In the genomic region with DNA sequence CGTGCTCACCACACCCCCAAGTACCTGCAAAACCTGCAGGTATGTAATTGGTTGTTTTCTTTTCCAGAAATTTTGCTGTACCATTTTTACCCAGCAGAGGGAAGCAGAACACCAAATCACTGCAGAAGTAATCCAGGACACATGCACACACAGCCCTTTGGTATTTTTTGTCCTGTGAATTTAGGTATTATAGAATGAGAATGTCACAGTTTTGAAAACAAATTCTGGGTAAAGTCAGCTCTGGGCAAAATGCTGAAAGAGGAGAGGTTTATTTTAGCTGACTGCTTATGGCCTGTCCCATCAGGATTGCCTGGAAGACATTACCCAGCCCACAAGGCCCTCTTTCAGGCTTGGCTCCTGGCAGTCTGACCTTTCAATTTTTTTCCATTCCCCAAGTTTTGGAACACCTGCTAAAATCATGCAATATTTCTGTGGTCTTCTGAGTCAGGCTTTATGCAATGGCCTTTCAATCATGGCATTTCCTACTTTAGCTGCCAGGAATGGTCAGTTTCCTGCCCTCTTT, we compare ENCODE assay signal across 8 cellular contexts. TPM values are rescaled to one million over a fixed set of nuclear protein-coding genes. Genes with fewer than 3 reads are reported as not detected.
DNase-seq lines count a peak whose midpoint lies in the region; ATAC-seq and TF ChIP-seq lines count a peak whose summit lies in the region.

No MANE protein-coding gene starts in this region.

- H3K9me3 Mint-ChIP-seq in immature natural killer cell: peaks cover 0 to 1% (median 0%) of the 10 kb centered on the region in 6 donors

- no peak overlapping the region for H3K27ac Mint-ChIP-seq in immature natural killer cell

- no peak overlapping the region for H3K4me3 ChIP-seq in HFF-Myc (replicated peaks; ENCODE audit: low read depth, low read length)
- H3K4me3 ChIP-seq in astrocyte of the cerebellum (ENCODE audit: low read depth, low read length): no peak overlapping the region
- no peak overlapping the region for H3K4me3 ChIP-seq in stomach

- DNase-seq in DMS153 treated with DMSO at 0.1 percent for 48 hours (lab: John Stamatoyannopoulos, UW; ENCODE audit: unreplicated experiment): peak; percentile 61
- DNase-seq in HFF-Myc (ENCODE audit: extremely low read depth, low read depth): peak; percentile 50
- DNase-seq in NCI-H526 (lab: John Stamatoyannopoulos, UW): peak; percentile 42 to 76
- no peak for DNase-seq in astrocyte of the cerebellum (ENCODE audit: low read depth)
- peak; percentile 50 to 63 (median 55) for DNase-seq in immature natural killer cell
- DNase-seq in stomach: no peak
- no peak for DNase-seq in HK-2 (ENCODE audit: unreplicated experiment)

- H3K4me3 Mint-ChIP-seq in immature natural killer cell: no peak overlapping the region

- H3K36me3 Mint-ChIP-seq in immature natural killer cell: no peaks in the 10 kb centered on the region

- no peak for ATAC-seq in HG02938 (IDR thresholded peaks at IDR 0.05; ENCODE audit: unreplicated experiment)

- 0 to 7% (median 0%) methylated on average over 1 of the region's 1 CpG for WGBS in stomach, 5 donors

- H3K4me1 ChIP-seq in stomach: peaks cover 4 to 44% (median 32%) of the 10 kb centered on the region in 4 donors

- no peak for TF ChIP-seq EP300 in stomach (IDR thresholded peaks at IDR 0.05)

- H3K27me3 ChIP-seq in stomach: no peaks in the 10 kb centered on the region

- H3K27me3 Mint-ChIP-seq in immature natural killer cell (ENCODE audit: low read depth in 3 of 3): peaks cover 0 to 3% (median 2%) of the 10 kb centered on the region in 3 donors

- H3K9me3 ChIP-seq in stomach: no peaks in the 10 kb centered on the region

- intact Hi-C loops in stomach (cut with DNase I; ENCODE audit: low total_unique reads): loop anchor here (5.0 to 10.0 kb wide), 2 partner anchors 178 to 251 kb away; no protein-coding TSS in a partner anchor

- H3K4me1 Mint-ChIP-seq in immature natural killer cell: peaks cover 0 to 10% of the 10 kb centered on the region in 2 donors

- TF ChIP-seq POLR2A in stomach (IDR thresholded peaks at IDR 0.05): no peak

- in situ Hi-C loops in astrocyte of the cerebellum (cut with HindIII; ENCODE audit: low sequenced_read_pairs): loop anchor here (25.0 kb wide), 1 partner anchor 246 kb away; the partner anchor contains the start of gene TMEM14A

- H3K36me3 ChIP-seq in stomach: no peaks in the 10 kb centered on the region

- peak overlapping the region in 4 of 5 donors; percentile 26 to 67 (median 38) for H3K27ac ChIP-seq in stomach

- TF ChIP-seq CTCF in HFF-Myc (IDR thresholded peaks at IDR 0.05; ENCODE audit: low read depth, low read length, missing control alignments) (peak; percentile 70), astrocyte of the cerebellum (IDR thresholded peaks at IDR 0.05; ENCODE audit: low read depth, low read length, missing control alignments) (peak; percentile 77), stomach (IDR thresholded peaks at IDR 0.05) (peak in 6 of 7 experiments; percentile 12 to 87 (median 77))

RNA-seq across cellular contexts. Expression of gene EFHC1, which starts 3.5 kb away (rescaled TPM):
- 1 to 10 TPM; 3.9 to 6.6 (median 5.0) TPM for polyA plus RNA-seq in immature natural killer cell
- 10 to 100 TPM in 4 of 5 donors, 1 to 10 TPM in 1; 9.3 to 54.3 (median 50.4) TPM for total RNA-seq in stomach
- 10 to 100 TPM in 1 of 3 donors, 1 to 10 TPM in 2; 7.2 to 28.1 (median 7.8) TPM for polyA plus RNA-seq in stomach

RNA-seq across cellular contexts. Expression of gene PAQR8, which starts 54.7 kb away (rescaled TPM):
- polyA plus RNA-seq in immature natural killer cell (1 to 10 TPM; 2.9 to 6.5 (median 6.2) TPM), stomach (1 to 10 TPM; 4.0 to 5.2 (median 5.2) TPM)
- total RNA-seq in stomach: 10 to 100 TPM; 14.6 to 46.1 (median 19.6) TPM

Comparison
In these comparisons a context has a peak if more than half of its experiments do, and no peak if none do; other contexts are left out.
1. DNase-seq: peak in DMS153 treated with DMSO at 0.1 percent for 48 hours (single experiment), HFF-Myc (single experiment), NCI-H526 (2 of 2) and immature natural killer cell (3 of 3); none in astrocyte of the cerebellum (single experiment), stomach (single experiment) and HK-2 (single experiment).
2. Peak in every context shown above with its lines, with median percentiles within 50 percentile points of each other: CTCF ChIP-seq.